ENCODE assay signal across 8 cellular contexts in genomic region chr6:134173936-134174789, GRCh38.
DNase-seq lines count a peak whose midpoint lies in the region; ATAC-seq and TF ChIP-seq lines count a peak whose summit lies in the region.

No MANE protein-coding gene starts in this region.

- peak; percentile 80 for TF ChIP-seq CTCF in DOHH2 (IDR thresholded peaks at IDR 0.05; ENCODE audit: low read depth, low read length, poor library complexity, severe bottlenecking)

- H3K4me1 ChIP-seq in DOHH2 (ENCODE audit: control insufficient read depth, low read length), result peaks cover 48% of the 10 kb centered on the region

- H3F3A ChIP-seq in DOHH2 (ENCODE audit: control insufficient read depth, insufficient read depth), result 0 out of 2 replicates have a peak, but pooled peaks cover 2% of the 10 kb centered on the region

- peaks cover 8% of the 10 kb centered on the region for H3K36me3 ChIP-seq in DOHH2 (ENCODE audit: control insufficient read depth, low read length)

- no peaks in the 10 kb centered on the region for H4K20me1 ChIP-seq in DOHH2 (ENCODE audit: control insufficient read depth, insufficient read depth, low read depth, low read length)

- H3K4me3 ChIP-seq in DOHH2 (ENCODE audit: low read length), result peak overlapping the region; percentile 85

- DNase-seq in NCI-H524 (lab: John Stamatoyannopoulos, UW) (peak; percentile 78 to 90), dedifferentiated amniotic fluid mesenchymal stem cell (ENCODE audit: extremely low spot score) (peak; percentile 85), left kidney (ENCODE audit: low read depth, low spot score) (peak; percentile 93)
- peak; percentile 95 for DNase-seq in activated CD4-positive, alpha-beta T cell treated with anti-CD3 and anti-CD28 coated beads, Interleukin-2, amount 10 ng/mL, durations not matched to agents 24 days and 14 days
- peak; percentile 84 for DNase-seq in stimulated activated CD4-positive, alpha-beta T cell treated with anti-CD3 and anti-CD28 coated beads, Interleukin-1b, Interleukin-23, amount 100 ng/mL, for 48 hours

- H3K27ac ChIP-seq in DOHH2 (ENCODE audit: low read depth, low read length), result peak overlapping the region; percentile 27; the same call in 1 of the 2 replicates

- peaks cover 64% of the 10 kb centered on the region for H3K4me1 Mint-ChIP-seq in activated CD4-positive, alpha-beta T cell treated with anti-CD3 and anti-CD28 coated beads, Interleukin-2, amount 10 ng/mL, durations not matched to agents 24 days and 14 days

- H3K4me3 Mint-ChIP-seq in activated CD4-positive, alpha-beta T cell treated with anti-CD3 and anti-CD28 coated beads, Interleukin-2, amount 10 ng/mL, durations not matched to agents 24 days and 14 days, result peak overlapping the region; percentile 91

- H3K9me3 Mint-ChIP-seq in activated CD4-positive, alpha-beta T cell treated with anti-CD3 and anti-CD28 coated beads, Interleukin-2, amount 10 ng/mL, durations not matched to agents 24 days and 14 days, result no peaks in the 10 kb centered on the region

- H3K9me3 ChIP-seq in DOHH2 (ENCODE audit: control insufficient read depth, insufficient read depth, low read length), result no peaks in the 10 kb centered on the region

- intact Hi-C loops in activated CD4-positive, alpha-beta T cell treated with anti-CD3 and anti-CD28 coated beads, Interleukin-2, amount 10 ng/mL, durations not matched to agents 24 days and 14 days (cut with micrococcal nuclease), result loop anchor here (1.0 to 10.0 kb wide), 13 partner anchors 63 to 1261 kb away; partner anchors contain the start of gene MYB

- ATAC-seq in HG03342 (IDR thresholded peaks at IDR 0.05; ENCODE audit: unreplicated experiment) (peak; percentile 25), HG02970 (IDR thresholded peaks at IDR 0.05; ENCODE audit: low FRiP score, unreplicated experiment) (no peak)

- H3K79me2 ChIP-seq in DOHH2 (ENCODE audit: control insufficient read depth, low read length), result no peaks in the 10 kb centered on the region

- H3K36me3 Mint-ChIP-seq in activated CD4-positive, alpha-beta T cell treated with anti-CD3 and anti-CD28 coated beads, Interleukin-2, amount 10 ng/mL, durations not matched to agents 24 days and 14 days (ENCODE audit: low read depth), result peaks cover 42% of the 10 kb centered on the region

- peaks cover 36% of the 10 kb centered on the region for H3K27me3 ChIP-seq in DOHH2 (ENCODE audit: control insufficient read depth, low read length)

- H3K27me3 Mint-ChIP-seq in activated CD4-positive, alpha-beta T cell treated with anti-CD3 and anti-CD28 coated beads, Interleukin-2, amount 10 ng/mL, durations not matched to agents 24 days and 14 days, result no peaks in the 10 kb centered on the region

- H3K4me2 ChIP-seq in DOHH2 (ENCODE audit: low read length), result peak overlapping the region; percentile 94

- H3K27ac Mint-ChIP-seq in activated CD4-positive, alpha-beta T cell treated with anti-CD3 and anti-CD28 coated beads, Interleukin-2, amount 10 ng/mL, durations not matched to agents 24 days and 14 days, result peak overlapping the region; percentile 97

- no peaks in the 10 kb centered on the region for H3K9me2 ChIP-seq in DOHH2 (replicated peaks; ENCODE audit: control insufficient read depth, low read length)
